In genomic region chr12:105235747-105236476, GRCh38 we compare ENCODE assay signal across 8 cellular contexts. TPM values are rescaled to one million over a fixed set of nuclear protein-coding genes. Genes with fewer than 3 reads are reported as not detected.
DNase-seq lines count a peak whose midpoint lies in the region; ATAC-seq and TF ChIP-seq lines count a peak whose summit lies in the region.

Gene APPL2, minus strand, starts transcription at chr12:105236174. Its CDS starts 162 bp downstream, at chr12:105236012.

- H3K27me3 ChIP-seq in gastroesophageal sphincter (no peaks in the 10 kb centered on the region), neutrophil (no peaks in the 10 kb centered on the region)

- WGBS in gastroesophageal sphincter (ENCODE audit: low coverage in 1 of 2), 2 donors: no CpG with 5 or more reads among the region's 77 CpGs

- POLR2A ChIA-PET in HEK293 (lab: Yijun Ruan, JAX): interaction anchor here (0.6 to 2.0 kb wide), 15 partner anchors 8 to 1394 kb away, joined by 3 to 9 read pairs (median 3); partner anchors contain the start of gene POLR3B

- H3K4me3 ChIP-seq in HEK293 (ENCODE audit: low read depth, low read length) (peak within 1 kb of the TSS; percentile 91), SK-N-MC (peak within 1 kb of the TSS; percentile 92), gastroesophageal sphincter (peak within 1 kb of the TSS; percentile 68 to 97), neutrophil (ENCODE audit: low read depth in 1 of 2, low read length in 1 of 2) (peak within 1 kb of the TSS; percentile 79 to 89)

- peak; percentile 73 for DNase-seq in GF-D8 (lab: John Stamatoyannopoulos, UW)
- peak; percentile 89 for DNase-seq in NAMALWA (ENCODE audit: low spot score)
- peak; percentile 3 for DNase-seq in SK-N-MC (ENCODE audit: low read depth, low spot score)
- DNase-seq in activated naive CD4-positive, alpha-beta T cell treated with anti-CD3 and anti-CD28 coated beads, Interleukin-2, amount 10 ng/mL, durations not matched to agents 7 days and 5 days: peak; percentile 84
- peak; percentile 31 to 97 (median 87) for DNase-seq in substantia nigra (lab: John Stamatoyannopoulos, UW)

- H3K36me3 ChIP-seq in HEK293 (ENCODE audit: control insufficient read depth in 2 of 2, insufficient read depth in 1 of 2, low read length in 2 of 2): peaks cover 0 to 11% of the 10 kb centered on the region in 2 experiments; a peak in 1 of 3 replicates
- no peaks in the 10 kb centered on the region for H3K36me3 ChIP-seq in SK-N-MC (ENCODE audit: insufficient read depth, low read length)
- H3K36me3 ChIP-seq in gastroesophageal sphincter: peaks cover 0 to 6% of the 10 kb centered on the region in 2 donors
- H3K36me3 ChIP-seq in neutrophil: peaks cover 13% of the 10 kb centered on the region

- peak; percentile 97 for ATAC-seq in gastroesophageal sphincter

- no peak for TF ChIP-seq EP300 in gastroesophageal sphincter (IDR thresholded peaks at IDR 0.05)

- CTCF ChIA-PET in HEK293 (lab: Yijun Ruan, JAX): interaction anchor here (0.6 to 1.4 kb wide), 5 partner anchors 13 to 297 kb away, joined by 3 to 4 read pairs (median 3); no protein-coding TSS in a partner anchor
- CTCF ChIA-PET in activated naive CD4-positive, alpha-beta T cell treated with anti-CD3 and anti-CD28 coated beads, Interleukin-2, amount 10 ng/mL, durations not matched to agents 7 days and 5 days (lab: Charles Lee): interaction anchor here (0.9 to 1.4 kb wide), 3 partner anchors 9 to 70 kb away, joined by 4 to 5 read pairs (median 4); no protein-coding TSS in a partner anchor

- peak within 1 kb of the TSS; percentile 90 for H3K4me3 Mint-ChIP-seq in activated naive CD4-positive, alpha-beta T cell treated with anti-CD3 and anti-CD28 coated beads, Interleukin-2, amount 10 ng/mL, durations not matched to agents 7 days and 5 days

- H3K36me3 Mint-ChIP-seq in activated naive CD4-positive, alpha-beta T cell treated with anti-CD3 and anti-CD28 coated beads, Interleukin-2, amount 10 ng/mL, durations not matched to agents 7 days and 5 days: peaks cover 11% of the 10 kb centered on the region

- H3K9ac ChIP-seq in SK-N-MC (ENCODE audit: insufficient read length): peak within 1 kb of the TSS; percentile 91

- no peaks in the 10 kb centered on the region for H3K9me3 Mint-ChIP-seq in activated naive CD4-positive, alpha-beta T cell treated with anti-CD3 and anti-CD28 coated beads, Interleukin-2, amount 10 ng/mL, durations not matched to agents 7 days and 5 days

- H3K4me1 Mint-ChIP-seq in activated naive CD4-positive, alpha-beta T cell treated with anti-CD3 and anti-CD28 coated beads, Interleukin-2, amount 10 ng/mL, durations not matched to agents 7 days and 5 days: peaks cover 36% of the 10 kb centered on the region

- H3K4me1 ChIP-seq in HEK293 (ENCODE audit: control insufficient read depth, insufficient read depth, low read length) (0 out of 2 replicates have a peak, but pooled peaks cover 5% of the 10 kb centered on the region), gastroesophageal sphincter (peaks cover 0 to 44% (median 8%) of the 10 kb centered on the region in 3 donors), neutrophil (ENCODE audit: control insufficient read depth in 1 of 2, insufficient read depth in 1 of 2, low read depth in 1 of 2, low read length in 1 of 2) (peaks cover 41 to 50% of the 10 kb centered on the region in 2 experiments)

- TF ChIP-seq POLR2A in gastroesophageal sphincter (IDR thresholded peaks at IDR 0.05): peak; percentile 76 to 84

- peak within 1 kb of the TSS; percentile 88 for H3K27ac Mint-ChIP-seq in activated naive CD4-positive, alpha-beta T cell treated with anti-CD3 and anti-CD28 coated beads, Interleukin-2, amount 10 ng/mL, durations not matched to agents 7 days and 5 days

- H3K27me3 Mint-ChIP-seq in activated naive CD4-positive, alpha-beta T cell treated with anti-CD3 and anti-CD28 coated beads, Interleukin-2, amount 10 ng/mL, durations not matched to agents 7 days and 5 days: peaks cover 7% of the 10 kb centered on the region

- H3K9me3 ChIP-seq in HEK293 (ENCODE audit: control insufficient read depth, insufficient read depth, low read depth, low read length): no peaks in the 10 kb centered on the region
- H3K9me3 ChIP-seq in SK-N-MC (ENCODE audit: low read depth, low read length): no peaks in the 10 kb centered on the region
- no peaks in the 10 kb centered on the region for H3K9me3 ChIP-seq in gastroesophageal sphincter
- no peaks in the 10 kb centered on the region for H3K9me3 ChIP-seq in neutrophil

- peak; percentile 44 for TF ChIP-seq CTCF in HEK293 (tag by site-specific recombination; IDR thresholded peaks at IDR 0.05)
- peak in 3 of 4 experiments; percentile 34 to 55 (median 53) for TF ChIP-seq CTCF in gastroesophageal sphincter (IDR thresholded peaks at IDR 0.05)
- peak; percentile 58 for TF ChIP-seq CTCF in neutrophil (IDR thresholded peaks at IDR 0.05)

- H3K27ac ChIP-seq in HEK293 (ENCODE audit: extremely low read depth, low read depth, low read length) (peak within 1 kb of the TSS; percentile 78; the same call in 1 of the 2 replicates), SK-N-MC (peak within 1 kb of the TSS; percentile 77; the same call in 1 of the 2 replicates), gastroesophageal sphincter (peak within 1 kb of the TSS; percentile 76 to 97 (median 92)), neutrophil (peak within 1 kb of the TSS; percentile 99), substantia nigra (ENCODE audit: low read depth, low read length, poor library complexity, severe bottlenecking) (peak within 1 kb of the TSS; percentile 86)

TF ChIP-seq in HEK293, 187 proteins besides CTCF, POLR2A, EP300 and RAD21 (continues in another document):
- TF ChIP-seq ZSCAN4 (tag by site-specific recombination; IDR thresholded peaks at IDR 0.05) (no peak), IKZF3 (tag by site-specific recombination; IDR thresholded peaks at IDR 0.05) (0 out of 2 replicates have a peak, but pooled peaks have one; percentile 25), ZFHX2 (tag by site-specific recombination; conservative IDR thresholded peaks at IDR 0.05) (peak; percentile 5; the same call in 1 of the 2 replicates), ZBTB26 (tag by site-specific recombination; optimal IDR thresholded peaks at IDR 0.05) (peak; percentile 85), BCL11B (tag by site-specific recombination; IDR thresholded peaks at IDR 0.05; ENCODE audit: low read depth) (no peak), ZIC2 (tag by site-specific recombination; IDR thresholded peaks at IDR 0.05) (peak; percentile 47; the same call in 1 of the 2 replicates), ZNF660 (tag by site-specific recombination; IDR thresholded peaks at IDR 0.05) (peak; percentile 45), ZNF518A (tag by site-specific recombination; conservative IDR thresholded peaks at IDR 0.05; ENCODE audit: low read depth) (peak; percentile 97), EGR2 (tag by site-specific recombination; IDR thresholded peaks at IDR 0.05; ENCODE audit: low read depth) (0 out of 2 replicates have a peak, but pooled peaks have one; percentile 17)

RNA-seq across cellular contexts. Expression of gene APPL2, which starts in this region (rescaled TPM):
- 10 to 100 TPM; 17.0 to 32.4 (median 23.4) TPM for total RNA-seq in gastroesophageal sphincter

Comparison
In these comparisons a context has a peak if more than half of its experiments do, and no peak if none do; other contexts are left out.
1. Peak in every context shown above with its lines: DNase-seq, ATAC-seq, H3K4me3 ChIP-seq and H3K27ac ChIP-seq.
2. DNase-seq: peak in every context shown above with its lines; median percentile 89 in NAMALWA; 87 in substantia nigra; 84 in activated naive CD4-positive, alpha-beta T cell treated with anti-CD3 and anti-CD28 coated beads, Interleukin-2, amount 10 ng/mL, durations not matched to agents 7 days and 5 days; 73 in GF-D8; 3 in SK-N-MC.